In genomic region chr5:157918811-157919742, GRCh38 we compare ENCODE assay signal across 9 cellular contexts.
DNase-seq lines count a peak whose midpoint lies in the region; ATAC-seq and TF ChIP-seq lines count a peak whose summit lies in the region.
"Had no signal": no experiment of that assay in that cellular context is flagged by ENCODE, and none has a peak within 500 bp of the region (broad histone marks: within the 10 kb centered on the region; RNA-seq: fewer than 3 reads in every experiment).

No MANE protein-coding gene starts in this region.

- H3K27me3 ChIP-seq in DOHH2 (ENCODE audit: control insufficient read depth, low read length) (no peaks in the 10 kb centered on the region), MG63 (no peaks in the 10 kb centered on the region)
- H3K27me3 ChIP-seq: gastrocnemius medialis had no signal

- H3K27ac ChIP-seq in DOHH2 (ENCODE audit: low read depth, low read length) = peak overlapping the region; percentile 46

- no peak for TF ChIP-seq CTCF in DOHH2 (IDR thresholded peaks at IDR 0.05; ENCODE audit: low read depth, low read length, poor library complexity, severe bottlenecking)
- no peak for TF ChIP-seq CTCF in nephron (IDR thresholded peaks at IDR 0.05; ENCODE audit: unreplicated experiment in 3 of 3)
- TF ChIP-seq CTCF in GM10248 (IDR thresholded peaks at IDR 0.05; ENCODE audit: control extremely low read depth, extremely low read depth, low read depth, missing control alignments) = no peak

- H3K4me2 ChIP-seq in DOHH2 (ENCODE audit: low read length) = peak overlapping the region; percentile 89

- CTCF ChIA-PET in GM10248 (lab: Yijun Ruan, JAX) = interaction anchor here (0.8 to 4.1 kb wide), 13 partner anchors 8 to 158 kb away, joined by 3 to 16 read pairs (median 4); partner anchors contain the start of gene CLINT1

- no peaks in the 10 kb centered on the region for H3K9me2 ChIP-seq in DOHH2 (replicated peaks; ENCODE audit: control insufficient read depth, low read length)

- H3K9me3 Mint-ChIP-seq in activated naive CD4-positive, alpha-beta T cell treated with anti-CD3 and anti-CD28 coated beads, Interleukin-2, amount 50 U/mL, for 72 hours = no peaks in the 10 kb centered on the region
- no peaks in the 10 kb centered on the region for H3K9me3 Mint-ChIP-seq in nephron

- no peaks in the 10 kb centered on the region for H3F3A ChIP-seq in DOHH2 (ENCODE audit: control insufficient read depth, insufficient read depth)

- H3K36me3 ChIP-seq in DOHH2 (ENCODE audit: control insufficient read depth, low read length) (no peaks in the 10 kb centered on the region), MG63 (no peaks in the 10 kb centered on the region)
- H3K36me3 ChIP-seq: gastrocnemius medialis had no signal

- H3K4me3 ChIP-seq in DOHH2 (ENCODE audit: low read length) = peak overlapping the region; percentile 60
- H3K4me3 ChIP-seq in MG63 = no peak overlapping the region

- peaks cover 46% of the 10 kb centered on the region for H3K4me1 Mint-ChIP-seq in nephron

- H3K27me3 Mint-ChIP-seq in nephron (ENCODE audit: low read depth) = peaks cover 8% of the 10 kb centered on the region

- H3K4me1 ChIP-seq in DOHH2 (ENCODE audit: control insufficient read depth, low read length) = peaks cover 32% of the 10 kb centered on the region

- H3K27ac Mint-ChIP-seq in activated naive CD4-positive, alpha-beta T cell treated with anti-CD3 and anti-CD28 coated beads, Interleukin-2, amount 50 U/mL, for 72 hours = peak overlapping the region in 1 of 2 donors; percentile 53
- H3K27ac Mint-ChIP-seq in nephron = peak overlapping the region; percentile 20 to 78 (median 75)

- POLR2A ChIA-PET in GM10248 (lab: Yijun Ruan, JAX) = no interaction called here

- no peaks in the 10 kb centered on the region for H4K20me1 ChIP-seq in DOHH2 (ENCODE audit: control insufficient read depth, insufficient read depth, low read depth, low read length)

- no peaks in the 10 kb centered on the region for H3K9me3 ChIP-seq in DOHH2 (ENCODE audit: control insufficient read depth, insufficient read depth, low read length)
- no peaks in the 10 kb centered on the region for H3K9me3 ChIP-seq in MG63
- H3K9me3 ChIP-seq: gastrocnemius medialis had no signal

- no peaks in the 10 kb centered on the region for H3K79me2 ChIP-seq in DOHH2 (ENCODE audit: control insufficient read depth, low read length)

- no peaks in the 10 kb centered on the region for H3K36me3 Mint-ChIP-seq in activated naive CD4-positive, alpha-beta T cell treated with anti-CD3 and anti-CD28 coated beads, Interleukin-2, amount 50 U/mL, for 72 hours
- H3K36me3 Mint-ChIP-seq in nephron (ENCODE audit: low read depth) = no peaks in the 10 kb centered on the region

- DNase-seq in MG63 (peak; percentile 38), GM10248 (ENCODE audit: extremely low spot score) (no peak), midbrain (lab: John Stamatoyannopoulos, UW) (no peak)
- no peak for DNase-seq in activated naive CD4-positive, alpha-beta T cell treated with anti-CD3 and anti-CD28 coated beads, Interleukin-2, amount 50 U/mL, for 72 hours (ENCODE audit: low spot score in 2 of 2)
- DNase-seq: gastrocnemius medialis had no signal

- ATAC-seq in activated naive CD4-positive, alpha-beta T cell treated with anti-CD3 and anti-CD28 coated beads, Interleukin-2, amount 50 U/mL, for 72 hours = peak; percentile 34 to 43
- ATAC-seq in GM21786 (IDR thresholded peaks at IDR 0.05; ENCODE audit: unreplicated experiment) (no peak), GM21526 (IDR thresholded peaks at IDR 0.05; ENCODE audit: low FRiP score, unreplicated experiment) (no peak)

- no peak overlapping the region for H3K4me3 Mint-ChIP-seq in nephron

Comparison
In these comparisons a context has a peak if more than half of its experiments do, and no peak if none do; other contexts are left out.
1. ATAC-seq: peak in activated naive CD4-positive, alpha-beta T cell treated with anti-CD3 and anti-CD28 coated beads, Interleukin-2, amount 50 U/mL, for 72 hours (2 of 2); none in GM21786 (single experiment) and GM21526 (single experiment).